In the genomic region with DNA sequence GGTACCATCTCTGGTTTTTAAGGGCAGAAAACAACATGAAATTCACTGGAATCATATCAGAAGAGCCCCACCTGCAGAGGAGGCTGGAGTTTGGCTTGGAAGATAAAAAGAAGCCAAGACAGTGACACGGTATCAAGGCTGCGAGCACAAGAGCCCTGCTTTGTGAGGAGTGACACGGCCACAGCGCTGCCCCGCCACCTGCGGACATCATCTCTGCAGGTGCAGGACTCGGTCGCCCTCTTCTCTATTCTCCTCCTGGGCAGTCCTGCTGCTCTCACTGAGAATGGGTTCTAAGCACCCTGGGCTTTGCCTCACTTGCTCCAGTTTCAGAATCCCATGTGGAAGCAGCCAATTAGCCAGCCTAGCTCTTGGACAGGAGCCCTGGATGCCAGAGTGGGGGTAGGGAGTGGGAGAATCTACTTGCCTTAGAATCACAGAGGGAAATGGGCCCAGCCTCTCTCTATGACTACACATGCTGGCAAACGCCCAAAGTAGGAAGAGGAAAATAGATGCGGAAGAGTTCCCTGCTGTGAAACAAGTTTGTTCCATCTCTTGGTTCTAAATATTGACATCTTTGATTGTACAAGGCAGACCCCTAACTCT, we compare ENCODE assay signal across 20 cellular contexts. TPM values are rescaled to one million over a fixed set of nuclear protein-coding genes. Genes with fewer than 3 reads are reported as not detected.
DNase-seq lines count a peak whose midpoint lies in the region; ATAC-seq and TF ChIP-seq lines count a peak whose summit lies in the region.
"Had no signal": no experiment of that assay in that cellular context is flagged by ENCODE, and none has a peak within 500 bp of the region (broad histone marks: within the 10 kb centered on the region; RNA-seq: fewer than 3 reads in every experiment).

No MANE protein-coding gene starts in this region.

- no peaks in the 10 kb centered on the region for H3K36me3 Mint-ChIP-seq in osteocyte (ENCODE audit: unreplicated experiment)
- H3K36me3 Mint-ChIP-seq: memory B cell had no signal

- H3K27me3 Mint-ChIP-seq in osteocyte (ENCODE audit: unreplicated experiment), result peaks cover 21% of the 10 kb centered on the region
- H3K27me3 Mint-ChIP-seq: activated naive CD8-positive, alpha-beta T cell treated with anti-CD3 and anti-CD28 coated beads, Interleukin-2, amount 50 U/mL, for 24 hours had no signal

- H3K4me3 Mint-ChIP-seq in osteocyte (ENCODE audit: unreplicated experiment), result no peak overlapping the region
- H3K4me3 Mint-ChIP-seq: activated B cell treated with CpG ODN at 0.5 μM for 24 hours; activated naive CD8-positive, alpha-beta T cell treated with anti-CD3 and anti-CD28 coated beads, Interleukin-2, amount 50 U/mL, for 24 hours; memory B cell had no signal

- peak overlapping the region in 8 of 59 donors; percentile 0 to 38 (median 16) for H3K4me3 ChIP-seq in dorsolateral prefrontal cortex
- H3K4me3 ChIP-seq: coronary artery, esophagus squamous epithelium had no signal

- H3K4me1 Mint-ChIP-seq in osteocyte (ENCODE audit: unreplicated experiment), result no peaks in the 10 kb centered on the region

- H3K27ac Mint-ChIP-seq in osteocyte (ENCODE audit: unreplicated experiment), result no peak overlapping the region
- H3K27ac Mint-ChIP-seq: activated B cell treated with CpG ODN at 0.5 μM for 24 hours; activated naive CD8-positive, alpha-beta T cell treated with anti-CD3 and anti-CD28 coated beads, Interleukin-2, amount 50 U/mL, for 24 hours; memory B cell had no signal

- H3K27ac ChIP-seq in dorsolateral prefrontal cortex, result peak overlapping the region in 1 of 59 donors; percentile 11
- H3K27ac ChIP-seq: esophagus squamous epithelium, KMS-11, neutrophil had no signal

- no peak for ATAC-seq in GM18502 (IDR thresholded peaks at IDR 0.05; ENCODE audit: poor library complexity, unreplicated experiment)
- ATAC-seq: activated naive CD8-positive, alpha-beta T cell treated with anti-CD3 and anti-CD28 coated beads, Interleukin-2, amount 50 U/mL, for 24 hours; HCT116; Panc1 had no signal

- DNase-seq in AG08396 (ENCODE audit: low spot score) (peak; percentile 26), NCI-H446 treated with DMSO at 0.1 percent for 48 hours (lab: John Stamatoyannopoulos, UW) (peak; percentile 7), dorsolateral prefrontal cortex (peak in 8 of 10 donors; percentile 28 to 80 (median 62)), medulla oblongata (ENCODE audit: extremely low spot score) (peak; percentile 77), osteocyte (ENCODE audit: extremely low spot score, unreplicated experiment) (no peak), NOMO-1 treated with DMSO at 0.1 percent for 48 hours (lab: John Stamatoyannopoulos, UW; ENCODE audit: unreplicated experiment) (no peak)
- no peak for DNase-seq in activated T-cell treated with anti-CD3 and anti-CD28 coated beads, Interleukin-2, amount 50 U/mL, for 48 hours
- DNase-seq: activated B cell treated with CpG ODN at 0.5 μM for 24 hours; activated naive CD8-positive, alpha-beta T cell treated with anti-CD3 and anti-CD28 coated beads, Interleukin-2, amount 50 U/mL, for 24 hours; Calu3; esophagus squamous epithelium; NCI-H1105 treated with DMSO at 0.1 percent for 48 hours; stimulated activated naive CD4-positive, alpha-beta T cell treated with Interleukin-2 at 50 U/mL for 16 hours had no signal

- H3K9me3 Mint-ChIP-seq in osteocyte (ENCODE audit: unreplicated experiment), result no peaks in the 10 kb centered on the region
- H3K9me3 Mint-ChIP-seq: activated B cell treated with CpG ODN at 0.5 μM for 24 hours; activated naive CD8-positive, alpha-beta T cell treated with anti-CD3 and anti-CD28 coated beads, Interleukin-2, amount 50 U/mL, for 24 hours had no signal

- TF ChIP-seq CTCF in dorsolateral prefrontal cortex (IDR thresholded peaks at IDR 0.05 in 54 of 56, conservative IDR thresholded peaks at IDR 0.05 in 2 of 56; ENCODE audit: low read depth in 1 of 56, partially characterized antibody in 56 of 56), result no peak
- no peak for TF ChIP-seq CTCF in osteocyte (IDR thresholded peaks at IDR 0.05)

- H3K27me3 ChIP-seq in dorsolateral prefrontal cortex, result no peaks in the 10 kb centered on the region
- H3K27me3 ChIP-seq: esophagus squamous epithelium, neutrophil had no signal

- intact Hi-C loops in dorsolateral prefrontal cortex (cut with DNase I), result loop anchor here in 1 of 2 donors (5.0 kb wide), 1 partner anchor 42 kb away; no protein-coding TSS in a partner anchor

RNA-seq across cellular contexts. Expression of gene APOL4, which starts 17.1 kb away (rescaled TPM):
- total RNA-seq in dorsolateral prefrontal cortex, result 10 to 100 TPM in 7 of 120 experiments, 1 to 10 TPM in 68, under 1 TPM in 42, not detected in 3; 0.15 to 24.1 (median 1.5) TPM
- total RNA-seq in osteocyte, result 0.13 TPM in 1 of 2 replicates, not detected in the other
- total RNA-seq: activated B cell treated with CpG ODN at 0.5 μM for 24 hours had no signal

RNA-seq across cellular contexts. Expression of gene APOL3, which starts 24.0 kb away (rescaled TPM):
- total RNA-seq in dorsolateral prefrontal cortex (10 to 100 TPM in 78 of 120 experiments, 1 to 10 TPM in 42; 4.8 to 24.3 (median 11.7) TPM), osteocyte (10.1 and 10.8 TPM in 2 replicates)

RNA-seq across cellular contexts. Expression of gene APOL2, which starts 54.8 kb away (rescaled TPM):
- total RNA-seq in dorsolateral prefrontal cortex, result 100 to 1,000 TPM in 62 of 120 experiments, 10 to 100 TPM in 58; 41.2 to 167 (median 101) TPM
- 53.5 and 59.9 TPM in 2 replicates for total RNA-seq in osteocyte

Comparison
In these comparisons a context has a peak if more than half of its experiments do, and no peak if none do; other contexts are left out.
1. DNase-seq: peak in AG08396 (single experiment), NCI-H446 treated with DMSO at 0.1 percent for 48 hours (single experiment), dorsolateral prefrontal cortex (8 of 10) and medulla oblongata (single experiment); none in osteocyte (single experiment), activated T-cell treated with anti-CD3 and anti-CD28 coated beads, Interleukin-2, amount 50 U/mL, for 48 hours (0 of 2) and NOMO-1 treated with DMSO at 0.1 percent for 48 hours (single experiment).